14 cellular contexts compared by ENCODE assay signal in the genomic region with DNA sequence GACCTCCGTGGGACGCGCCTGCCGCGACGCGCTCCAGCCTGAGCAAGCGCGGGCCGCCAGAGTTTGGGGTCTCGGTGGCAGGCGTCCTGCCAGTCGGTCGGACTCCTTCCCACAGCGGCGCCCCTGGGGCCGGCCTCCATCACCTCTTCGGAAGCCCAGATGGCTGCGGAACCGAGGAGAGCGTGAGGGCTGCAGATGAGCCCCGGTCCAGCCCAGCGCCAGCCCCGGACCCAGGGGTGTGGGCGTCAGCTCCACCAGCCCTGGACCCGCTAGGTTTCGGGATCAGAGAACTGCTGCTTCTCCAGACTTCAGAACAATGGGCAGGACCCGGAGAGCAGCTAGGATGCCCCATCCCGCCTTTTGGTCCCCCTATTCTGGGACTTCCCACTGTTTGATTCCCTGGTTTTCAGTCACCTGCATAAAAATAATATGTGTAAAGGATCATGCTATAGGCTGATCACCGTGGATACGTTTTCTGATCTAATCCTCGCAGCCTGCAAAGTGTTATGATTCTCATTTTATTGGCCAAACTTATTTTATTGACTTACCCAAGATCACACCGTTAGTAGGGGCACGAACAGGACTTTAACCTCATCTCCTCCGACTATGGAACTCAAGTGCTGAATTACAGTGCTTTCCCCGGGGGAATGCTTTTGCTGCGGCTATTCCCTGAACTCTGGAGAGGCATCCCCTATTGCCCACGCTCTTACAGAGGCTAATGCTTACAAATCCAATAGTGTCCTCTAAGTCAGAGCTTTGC. TPM values are rescaled to one million over a fixed set of nuclear protein-coding genes. Genes with fewer than 3 reads are reported as not detected.
DNase-seq lines count a peak whose midpoint lies in the region; ATAC-seq and TF ChIP-seq lines count a peak whose summit lies in the region.
"Had no signal": no experiment of that assay in that cellular context is flagged by ENCODE, and none has a peak within 500 bp of the region (broad histone marks: within the 10 kb centered on the region; RNA-seq: fewer than 3 reads in every experiment).

No MANE protein-coding gene starts in this region.

- H4K91ac ChIP-seq in neuronal stem cell (ENCODE audit: low read depth, low read length, poor library complexity): no peak overlapping the region

- no peak overlapping the region for H3K4ac ChIP-seq in neuronal stem cell (ENCODE audit: low read length)

- WGBS in neuronal stem cell (ENCODE audit: extremely low coverage in 2 of 2, insufficient read length in 2 of 2, insufficient replicate concordance in 1 of 2), 2 donors: no CpG with 5 or more reads among the region's 38 CpGs

- no peak for DNase-seq in activated CD4-positive, alpha-beta T cell treated with anti-CD3 and anti-CD28 coated beads, Interleukin-2, amount 10 ng/mL, durations not matched to agents 24 days and 14 days
- DNase-seq in activated CD4-positive, alpha-beta T cell treated with anti-CD3 and anti-CD28 coated beads, Interleukin-2, amount 50 U/mL, for 4 hours: no peak
- DNase-seq in endothelial cell (ENCODE audit: low spot score) (no peak), neuronal stem cell (ENCODE audit: low spot score) (no peak), gastrocnemius medialis (no peak), cerebellar cortex (ENCODE audit: low spot score) (no peak)
- DNase-seq: KBM-7, NCI-H2029 had no signal

- no peak overlapping the region for H3K23ac ChIP-seq in neuronal stem cell (ENCODE audit: low read depth, low read length, poor library complexity)

- peaks cover 2% of the 10 kb centered on the region for H3K36me3 Mint-ChIP-seq in activated CD4-positive, alpha-beta T cell treated with anti-CD3 and anti-CD28 coated beads, Interleukin-2, amount 10 ng/mL, durations not matched to agents 24 days and 14 days (ENCODE audit: low read depth)
- H3K36me3 Mint-ChIP-seq in endothelial cell (ENCODE audit: low read depth, unreplicated experiment): peaks cover 34% of the 10 kb centered on the region

- peak overlapping the region; percentile 47 for H3K4me2 ChIP-seq in neuronal stem cell (ENCODE audit: insufficient read depth, low read length, poor library complexity, severe bottlenecking)

- no peak for ATAC-seq in HG02759 (IDR thresholded peaks at IDR 0.05; ENCODE audit: unreplicated experiment)
- ATAC-seq in gastrocnemius medialis: no peak

- intact Hi-C loops in activated CD4-positive, alpha-beta T cell treated with anti-CD3 and anti-CD28 coated beads, Interleukin-2, amount 10 ng/mL, durations not matched to agents 24 days and 14 days (cut with micrococcal nuclease): loop anchor here (2.0 to 10.0 kb wide), 2 partner anchors 13 to 99 kb away; no protein-coding TSS in a partner anchor
- intact Hi-C loops in gastrocnemius medialis (cut with DNase I; ENCODE audit: low total_unique reads): no loop called here

- H4K8ac ChIP-seq in neuronal stem cell (ENCODE audit: low read depth, low read length): no peak overlapping the region

- TF ChIP-seq CTCF in endothelial cell (IDR thresholded peaks at IDR 0.05; ENCODE audit: unreplicated experiment): no peak
- no peak for TF ChIP-seq CTCF in gastrocnemius medialis (IDR thresholded peaks at IDR 0.05 in 4 of 5, conservative IDR thresholded peaks at IDR 0.05 in 1 of 5)

- H2AFZ ChIP-seq in neuronal stem cell (ENCODE audit: low read length): no peak overlapping the region

- H2BK12ac ChIP-seq in neuronal stem cell (ENCODE audit: low read length): no peak overlapping the region

- H3K27me3 Mint-ChIP-seq in activated CD4-positive, alpha-beta T cell treated with anti-CD3 and anti-CD28 coated beads, Interleukin-2, amount 10 ng/mL, durations not matched to agents 24 days and 14 days: peaks cover 64% of the 10 kb centered on the region
- H3K27me3 Mint-ChIP-seq in endothelial cell (ENCODE audit: unreplicated experiment): peaks cover 46% of the 10 kb centered on the region

- H3K18ac ChIP-seq in neuronal stem cell (ENCODE audit: low read length): peak overlapping the region; percentile 55

- peak overlapping the region; percentile 31 for H2AK5ac ChIP-seq in neuronal stem cell (ENCODE audit: low read depth, low read length)

- no peak for TF ChIP-seq POLR2A in gastrocnemius medialis (IDR thresholded peaks at IDR 0.05)

- peaks cover 20% of the 10 kb centered on the region for H3K4me1 ChIP-seq in HUES6 (ENCODE audit: control insufficient read depth, insufficient read depth, low read length)
- peaks cover 0 to 7% of the 10 kb centered on the region in 2 donors for H3K4me1 ChIP-seq in neuronal stem cell (ENCODE audit: control insufficient read depth in 2 of 2, insufficient read depth in 1 of 2, low read depth in 1 of 2, low read length in 2 of 2)
- H3K4me1 ChIP-seq in gastrocnemius medialis: peaks cover 0 to 7% of the 10 kb centered on the region in 2 donors

- no peak overlapping the region for H3K27ac ChIP-seq in HUES6 (ENCODE audit: low read depth, low read length)
- no peak overlapping the region for H3K27ac ChIP-seq in neuronal stem cell (replicated peaks; ENCODE audit: low read length)
- H3K27ac ChIP-seq in gastrocnemius medialis: no peak overlapping the region
- H3K27ac ChIP-seq: gastroesophageal sphincter, skin epidermis had no signal

- H3K79me1 ChIP-seq in neuronal stem cell (ENCODE audit: low read depth, low read length): no peaks in the 10 kb centered on the region

- H3K14ac ChIP-seq in neuronal stem cell (ENCODE audit: low read length): no peak overlapping the region

- H3K9me3 ChIP-seq in HUES6 (ENCODE audit: control insufficient read depth, insufficient read depth, low read depth, low read length) (no peaks in the 10 kb centered on the region), neuronal stem cell (replicated peaks in 1 of 2; ENCODE audit: control insufficient read depth in 2 of 2, insufficient read depth in 1 of 2, low read depth in 1 of 2, low read length in 2 of 2) (peaks cover 5 to 24% of the 10 kb centered on the region in 2 donors), gastrocnemius medialis (no peaks in the 10 kb centered on the region)
- H3K9me3 ChIP-seq: gastroesophageal sphincter had no signal

- in situ Hi-C loops in gastrocnemius medialis (cut with MboI; ENCODE audit: low sequenced_read_pairs in 4 of 4): no loop called here

- H3K4me3 ChIP-seq in HUES6 (ENCODE audit: low read depth, low read length) (peak overlapping the region; percentile 45), neuronal stem cell (ENCODE audit: low read length in 2 of 2) (no peak overlapping the region), gastrocnemius medialis (no peak overlapping the region)

- H3K9ac ChIP-seq in HUES6 (ENCODE audit: low read length) (no peak overlapping the region), neuronal stem cell (ENCODE audit: low read depth, low read length, poor library complexity) (peak overlapping the region; percentile 68)

- H2BK120ac ChIP-seq in neuronal stem cell (ENCODE audit: low read depth, low read length): no peak overlapping the region

- peaks cover 100% of the 10 kb centered on the region for H3K27me3 ChIP-seq in HUES6 (ENCODE audit: control insufficient read depth, insufficient read depth, low read length)
- peaks cover 6 to 91% (median 74%) of the 10 kb centered on the region in 3 experiments for H3K27me3 ChIP-seq in neuronal stem cell (ENCODE audit: control insufficient read depth in 3 of 3, insufficient read depth in 3 of 3, low read depth in 1 of 3, low read length in 3 of 3)
- peaks cover 21 to 30% (median 21%) of the 10 kb centered on the region in 3 donors for H3K27me3 ChIP-seq in gastrocnemius medialis

- H3K9me3 Mint-ChIP-seq in activated CD4-positive, alpha-beta T cell treated with anti-CD3 and anti-CD28 coated beads, Interleukin-2, amount 10 ng/mL, durations not matched to agents 24 days and 14 days: no peaks in the 10 kb centered on the region
- H3K9me3 Mint-ChIP-seq in endothelial cell (ENCODE audit: unreplicated experiment): no peaks in the 10 kb centered on the region
- H3K9me3 Mint-ChIP-seq: central memory CD8-positive, alpha-beta T cell had no signal

- no peaks in the 10 kb centered on the region for H3K36me3 ChIP-seq in HUES6 (ENCODE audit: control insufficient read depth, insufficient read depth, low read length)
- peaks cover 0 to 30% of the 10 kb centered on the region in 2 donors for H3K36me3 ChIP-seq in neuronal stem cell (replicated peaks in 1 of 2; ENCODE audit: control insufficient read depth in 2 of 2, insufficient read depth in 2 of 2, low read length in 2 of 2)
- peaks cover 0 to 5% of the 10 kb centered on the region in 2 donors for H3K36me3 ChIP-seq in gastrocnemius medialis

- no peak overlapping the region for H2BK15ac ChIP-seq in neuronal stem cell (ENCODE audit: low read length)

- peaks cover 11% of the 10 kb centered on the region for H3K4me1 Mint-ChIP-seq in activated CD4-positive, alpha-beta T cell treated with anti-CD3 and anti-CD28 coated beads, Interleukin-2, amount 10 ng/mL, durations not matched to agents 24 days and 14 days
- peaks cover 16% of the 10 kb centered on the region for H3K4me1 Mint-ChIP-seq in endothelial cell (ENCODE audit: unreplicated experiment)

- no peak overlapping the region for H2BK5ac ChIP-seq in neuronal stem cell (ENCODE audit: low read length)

- H3K4me3 Mint-ChIP-seq in activated CD4-positive, alpha-beta T cell treated with anti-CD3 and anti-CD28 coated beads, Interleukin-2, amount 10 ng/mL, durations not matched to agents 24 days and 14 days: peak overlapping the region; percentile 11
- peak overlapping the region; percentile 32 for H3K4me3 Mint-ChIP-seq in endothelial cell (ENCODE audit: unreplicated experiment)

- H3K27ac Mint-ChIP-seq in activated CD4-positive, alpha-beta T cell treated with anti-CD3 and anti-CD28 coated beads, Interleukin-2, amount 10 ng/mL, durations not matched to agents 24 days and 14 days: no peak overlapping the region
- H3K27ac Mint-ChIP-seq in endothelial cell (ENCODE audit: unreplicated experiment): no peak overlapping the region

RNA-seq across cellular contexts. Expression of a gene that starts 2.8 kb away (rescaled TPM):
- total RNA-seq in activated CD4-positive, alpha-beta T cell treated with anti-CD3 and anti-CD28 coated beads, Interleukin-2, amount 10 ng/mL, durations not matched to agents 24 days and 14 days: 0.07 and 0.12 TPM in 2 replicates
- total RNA-seq in endothelial cell (ENCODE audit: unreplicated experiment) (0.31 TPM), gastrocnemius medialis (not detected)
- polyA plus RNA-seq in neuronal stem cell (2013, experiment 1 of 2): not detected
- not detected for polyA plus RNA-seq in neuronal stem cell (2013, experiment 2 of 2)
- polyA plus RNA-seq: AG04450 had no signal

RNA-seq across cellular contexts. Expression of a gene that starts 10.3 kb away (rescaled TPM):
- total RNA-seq in activated CD4-positive, alpha-beta T cell treated with anti-CD3 and anti-CD28 coated beads, Interleukin-2, amount 10 ng/mL, durations not matched to agents 24 days and 14 days: not detected in 2 replicates
- 0.64 TPM for total RNA-seq in endothelial cell (ENCODE audit: unreplicated experiment)
- 0.03 TPM for polyA plus RNA-seq in neuronal stem cell (2013, experiment 1 of 2)
- 0.03 TPM for polyA plus RNA-seq in neuronal stem cell (2013, experiment 2 of 2)
- total RNA-seq in gastrocnemius medialis: not detected
- total RNA-seq: gastroesophageal sphincter had no signal
- polyA plus RNA-seq: AG04450 had no signal
